Comparison of ENCODE assay signal across 9 cellular contexts in genomic region chr5:179762781-179763176, GRCh38. TPM values are rescaled to one million over a fixed set of nuclear protein-coding genes. Genes with fewer than 3 reads are reported as not detected.
DNase-seq lines count a peak whose midpoint lies in the region; ATAC-seq and TF ChIP-seq lines count a peak whose summit lies in the region.
"Had no signal": no experiment of that assay in that cellular context is flagged by ENCODE, and none has a peak within 500 bp of the region (broad histone marks: within the 10 kb centered on the region; RNA-seq: fewer than 3 reads in every experiment).

No MANE protein-coding gene starts in this region.

- H3K4me3 ChIP-seq in ACC112 (ENCODE audit: low read depth, low read length) = 0 out of 2 replicates have a peak overlapping the region, but pooled peaks have one; percentile 1
- H3K4me3 ChIP-seq in muscle layer of duodenum (ENCODE audit: low read depth in 1 of 2, low read length in 2 of 2) = no peak overlapping the region

- H3K27me3 Mint-ChIP-seq in brain = no peaks in the 10 kb centered on the region
- H3K27me3 Mint-ChIP-seq: T-helper 17 cell had no signal

- H3K27me3 ChIP-seq in ACC112 (ENCODE audit: insufficient read depth, low read length) (no peaks in the 10 kb centered on the region), muscle layer of duodenum (ENCODE audit: low read depth, low read length) (no peaks in the 10 kb centered on the region)

- peak overlapping the region; percentile 38 for H3K27ac ChIP-seq in ACC112 (ENCODE audit: low read depth, low read length)
- peak overlapping the region; percentile 32 for H3K27ac ChIP-seq in muscle layer of duodenum (ENCODE audit: low read length)

- TF ChIP-seq CTCF in brain (conservative IDR thresholded peaks at IDR 0.05) = no peak

- no peak overlapping the region for H2AFZ ChIP-seq in ACC112 (ENCODE audit: low read length, unreplicated experiment)

- DNase-seq in HS-27A (ENCODE audit: low read depth) (peak; percentile 11), D341Med (ENCODE audit: low spot score) (no peak), GM19238 (ENCODE audit: insufficient read length, low spot score) (no peak)
- DNase-seq in activated effector memory CD4-positive, alpha-beta T cell treated with Interleukin-2 at 50 U/mL for 16 hours = no peak

- H3K9me3 Mint-ChIP-seq in brain = no peaks in the 10 kb centered on the region

- peak overlapping the region in 4 of 5 experiments; percentile 19 to 89 (median 79) for H3K27ac Mint-ChIP-seq in brain

- peaks cover 86% of the 10 kb centered on the region for H3K4me1 Mint-ChIP-seq in brain

- peaks cover 39% of the 10 kb centered on the region for H3K36me3 Mint-ChIP-seq in brain

- H3K79me2 ChIP-seq in ACC112 (ENCODE audit: control insufficient read depth, insufficient read depth, low read length, unreplicated experiment) = peaks cover 53% of the 10 kb centered on the region

- peak overlapping the region in 2 of 5 experiments; percentile 0 to 5 for H3K4me3 Mint-ChIP-seq in brain

- H3K4me1 ChIP-seq in ACC112 (ENCODE audit: control insufficient read depth, insufficient read depth, low read length, unreplicated experiment) (peaks cover 62% of the 10 kb centered on the region), muscle layer of duodenum (ENCODE audit: control insufficient read depth in 1 of 2, insufficient read depth in 2 of 2, low read length in 2 of 2) (peaks cover 29 to 56% of the 10 kb centered on the region in 2 donors)

- H3K9me3 ChIP-seq in muscle layer of duodenum (ENCODE audit: control insufficient read depth in 1 of 2, low read length in 2 of 2) = no peaks in the 10 kb centered on the region

- no peak for ATAC-seq in HG02870 (IDR thresholded peaks at IDR 0.05; ENCODE audit: unreplicated experiment)

- H3K36me3 ChIP-seq in ACC112 (ENCODE audit: insufficient read depth, low read length) (no peaks in the 10 kb centered on the region), muscle layer of duodenum (ENCODE audit: control insufficient read depth in 1 of 2, insufficient read depth in 2 of 2, low read length in 2 of 2) (peaks cover 11 to 15% of the 10 kb centered on the region in 2 donors)

RNA-seq across cellular contexts. Expression of gene MAML1, which starts 30.2 kb away (rescaled TPM):
- 20.0 TPM for polyA plus RNA-seq in brain (ENCODE audit: insufficient read depth, low read depth, low replicate concordance)

RNA-seq across cellular contexts. Expression of gene LTC4S, which starts 31.0 kb away (rescaled TPM):
- polyA plus RNA-seq in brain (ENCODE audit: insufficient read depth, low read depth, low replicate concordance) = 1.9 TPM

RNA-seq across cellular contexts. Expression of gene MGAT4B, which starts 43.9 kb away (rescaled TPM):
- 174 TPM for polyA plus RNA-seq in brain (ENCODE audit: insufficient read depth, low read depth, low replicate concordance)

RNA-seq across cellular contexts. Expression of gene SQSTM1, which starts 57.9 kb away (rescaled TPM):
- polyA plus RNA-seq in brain (ENCODE audit: insufficient read depth, low read depth, low replicate concordance) = 235 TPM
